9 cellular contexts compared by ENCODE assay signal in the genomic region with DNA sequence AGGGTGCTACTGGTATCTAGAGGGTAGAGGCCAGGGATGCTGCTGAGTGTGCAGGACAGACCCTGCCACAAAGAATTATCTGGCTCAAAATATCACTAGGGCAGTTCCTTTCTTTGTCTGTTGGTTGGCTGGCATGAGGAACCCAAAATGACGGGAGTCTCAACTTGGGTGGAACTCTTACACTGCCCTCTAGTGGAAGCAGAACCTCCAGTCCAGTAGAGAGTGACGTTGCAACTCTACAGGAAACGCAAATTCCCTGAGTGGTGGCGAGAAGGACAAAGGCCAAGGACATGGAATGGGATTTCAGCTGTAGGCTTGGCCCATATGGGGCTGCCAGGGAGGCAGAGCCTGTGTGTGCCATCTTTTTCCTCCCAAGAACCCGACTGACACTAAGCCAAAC. TPM values are rescaled to one million over a fixed set of nuclear protein-coding genes. Genes with fewer than 3 reads are reported as not detected.
DNase-seq lines count a peak whose midpoint lies in the region; ATAC-seq and TF ChIP-seq lines count a peak whose summit lies in the region.
"Had no signal": no experiment of that assay in that cellular context is flagged by ENCODE, and none has a peak within 500 bp of the region (broad histone marks: within the 10 kb centered on the region; RNA-seq: fewer than 3 reads in every experiment).

No MANE protein-coding gene starts in this region.

- H3K36me3 ChIP-seq in Karpas-422 (ENCODE audit: insufficient read depth, low read length) (no peaks in the 10 kb centered on the region), psoas muscle (ENCODE audit: insufficient read depth in 1 of 2, low read depth in 1 of 2) (no peaks in the 10 kb centered on the region)

- H3K27ac ChIP-seq in Karpas-422 (ENCODE audit: low read length) (no peak overlapping the region), psoas muscle (no peak overlapping the region)

- 63 to 78% (median 69%) methylated on average over 5 of the region's 5 CpGs for WGBS in psoas muscle, 3 donors

- H2AFZ ChIP-seq in Karpas-422 (ENCODE audit: low read length), result no peak overlapping the region

- no peak overlapping the region for H3K4me2 ChIP-seq in Karpas-422 (ENCODE audit: low read depth, low read length, poor library complexity, severe bottlenecking)

- ATAC-seq in psoas muscle (peak in 1 of 4 donors; percentile 46), HG02981 (IDR thresholded peaks at IDR 0.05; ENCODE audit: unreplicated experiment) (no peak), GM21526 (IDR thresholded peaks at IDR 0.05; ENCODE audit: low FRiP score, unreplicated experiment) (no peak), HG03342 (IDR thresholded peaks at IDR 0.05; ENCODE audit: unreplicated experiment) (no peak)

- DNase-seq in NCI-H82 (lab: John Stamatoyannopoulos, UW) (peak; percentile 22), NCI-H82 treated with DMSO at 0.1 percent for 48 hours (lab: John Stamatoyannopoulos, UW; ENCODE audit: unreplicated experiment) (no peak), Karpas-422 (peak; percentile 84), choroid plexus epithelial cell (ENCODE audit: low read depth) (no peak), psoas muscle (no peak)
- DNase-seq: amygdala had no signal

- TF ChIP-seq CTCF in choroid plexus epithelial cell (conservative IDR thresholded peaks at IDR 0.05; ENCODE audit: low read depth, low read length), result peak; percentile 33
- TF ChIP-seq CTCF in psoas muscle (IDR thresholded peaks at IDR 0.05), result peak; percentile 28

- no peak overlapping the region for H3K9ac ChIP-seq in Karpas-422 (ENCODE audit: low read length)

- H3K9me3 ChIP-seq in Karpas-422 (ENCODE audit: low read length) (no peaks in the 10 kb centered on the region; the same call in 1 of the 2 replicates), psoas muscle (no peaks in the 10 kb centered on the region)

- intact Hi-C loops in psoas muscle (cut with DNase I), result no loop called here

- H3K79me2 ChIP-seq in Karpas-422 (ENCODE audit: low read length), result no peaks in the 10 kb centered on the region

- H3K4me1 ChIP-seq in Karpas-422 (ENCODE audit: low read length) (no peaks in the 10 kb centered on the region), psoas muscle (peaks cover 2% of the 10 kb centered on the region)

- no peak overlapping the region for H3K4me3 ChIP-seq in Karpas-422 (ENCODE audit: low read length)
- no peak overlapping the region for H3K4me3 ChIP-seq in choroid plexus epithelial cell (ENCODE audit: low read depth, low read length)
- H3K4me3 ChIP-seq in psoas muscle, result no peak overlapping the region

- H3K27me3 ChIP-seq in Karpas-422 (ENCODE audit: low read length), result no peaks in the 10 kb centered on the region
- no peaks in the 10 kb centered on the region for H3K27me3 ChIP-seq in psoas muscle (ENCODE audit: insufficient read depth in 3 of 3, low read length in 2 of 3)

- H3K9me2 ChIP-seq in Karpas-422 (replicated peaks; ENCODE audit: insufficient read depth, low read length), result no peaks in the 10 kb centered on the region

- no peaks in the 10 kb centered on the region for H4K20me1 ChIP-seq in Karpas-422 (ENCODE audit: insufficient read depth, low read depth, low read length)

RNA-seq across cellular contexts. Expression of gene COPS8, which starts 47.1 kb away (rescaled TPM):
- 105 and 133 TPM in 2 replicates for total RNA-seq in Karpas-422 (2014; rRNA removed; shearing (Covaris generic); ENCODE audit: low replicate concordance)
- total RNA-seq in psoas muscle, result 100 to 1,000 TPM in 3 of 4 donors, 10 to 100 TPM in 1; 77.1 to 218 (median 146) TPM
- 100 to 1,000 TPM; 190 to 427 (median 312) TPM for polyA plus RNA-seq in psoas muscle

Comparison
In these comparisons a context has a peak if more than half of its experiments do, and no peak if none do; other contexts are left out.
1. DNase-seq: peak in NCI-H82 (single experiment) and Karpas-422 (single experiment); none in NCI-H82 treated with DMSO at 0.1 percent for 48 hours (single experiment), choroid plexus epithelial cell (single experiment) and psoas muscle (0 of 2).